8 cellular contexts compared by ENCODE assay signal in genomic region chr6:107957165-107957908, GRCh38.
DNase-seq lines count a peak whose midpoint lies in the region; ATAC-seq and TF ChIP-seq lines count a peak whose summit lies in the region.

No MANE protein-coding gene starts in this region.

- H3K36me3 ChIP-seq in mucosa of stomach (ENCODE audit: control insufficient read depth, insufficient read depth, low read length) = no peaks in the 10 kb centered on the region

- ATAC-seq in HG02938 (IDR thresholded peaks at IDR 0.05; ENCODE audit: unreplicated experiment) = peak; percentile 18

- no peaks in the 10 kb centered on the region for H3K9me3 ChIP-seq in mucosa of stomach (ENCODE audit: control insufficient read depth, low read length)

- DNase-seq in activated gamma-delta T cell treated with Interleukin-2 at 50 U/mL for 16 hours (peak; percentile 44), activated gamma-delta T cell (lab: John Stamatoyannopoulos, UW) (no peak), NOMO-1 (lab: John Stamatoyannopoulos, UW; ENCODE audit: unreplicated experiment in 2 of 2) (peak; percentile 67 to 71), epithelial cell of esophagus (ENCODE audit: low read depth) (peak; percentile 68)
- peak; percentile 53 for DNase-seq in activated CD8-positive, alpha-beta memory T cell treated with anti-CD3 and anti-CD28 coated beads, Interleukin-2, amount 50 U/mL, for 4 hours
- peak; percentile 72 for DNase-seq in stimulated activated CD8-positive, alpha-beta memory T cell treated with anti-CD3 and anti-CD28 coated beads, Interleukin-4, amount 100 ng/mL, for 48 hours

- no peak for TF ChIP-seq CTCF in epithelial cell of esophagus (IDR thresholded peaks at IDR 0.05; ENCODE audit: insufficient read depth, low read depth, low read length, missing control alignments)

- H3K9ac ChIP-seq in mucosa of stomach (ENCODE audit: low read length) = peak overlapping the region; percentile 94

- H3K4me1 ChIP-seq in mucosa of stomach (ENCODE audit: control insufficient read depth, insufficient read depth, low read length) = peaks cover 6% of the 10 kb centered on the region

- H3K4me3 ChIP-seq in epithelial cell of esophagus (ENCODE audit: low read length) (peak overlapping the region; percentile 78), mucosa of stomach (ENCODE audit: low read length) (peak overlapping the region; percentile 80)

- H3K27me3 ChIP-seq in mucosa of stomach (ENCODE audit: control insufficient read depth, insufficient read depth, low read length) = no peaks in the 10 kb centered on the region
